In the genomic region with DNA sequence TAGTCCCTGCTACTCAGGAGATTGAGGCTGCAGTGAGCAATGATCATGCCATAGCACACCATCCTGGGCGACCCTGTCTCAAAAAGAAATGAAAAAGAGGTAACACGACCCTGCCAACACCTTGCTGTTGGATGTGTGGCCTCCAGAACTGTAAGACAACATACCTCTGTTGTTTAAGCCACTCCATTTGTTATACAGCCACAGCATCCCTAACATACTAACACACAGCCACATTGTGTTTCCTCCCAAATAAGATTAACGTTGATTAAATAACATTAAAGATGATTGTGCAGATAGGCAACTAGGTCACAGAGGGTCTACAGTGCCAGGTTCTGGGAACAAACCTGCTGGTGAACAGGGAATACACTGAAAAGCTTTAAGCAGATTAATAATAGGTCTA, we compare ENCODE assay signal across 19 cellular contexts.
DNase-seq lines count a peak whose midpoint lies in the region; ATAC-seq and TF ChIP-seq lines count a peak whose summit lies in the region.
"Had no signal": no experiment of that assay in that cellular context is flagged by ENCODE, and none has a peak within 500 bp of the region (broad histone marks: within the 10 kb centered on the region; RNA-seq: fewer than 3 reads in every experiment).

No MANE protein-coding gene starts in this region.

- CTCF ChIA-PET in SK-N-SH (lab: Yijun Ruan, JAX): interaction anchor here (0.7 to 1.3 kb wide), 4 partner anchors 15 to 86 kb away, joined by 3 to 5 read pairs (median 3); no protein-coding TSS in a partner anchor

- H3K9me3 Mint-ChIP-seq in IgD-negative memory B cell (no peaks in the 10 kb centered on the region), memory B cell (no peaks in the 10 kb centered on the region), HFFc6 (no peaks in the 10 kb centered on the region)
- H3K9me3 Mint-ChIP-seq in stimulated activated memory B cell treated with anti-CD40 and anti-IgM and Interleukin-4, amounts not matched to agents 10 μg/mL and 1 μg/mL and 100 μg/mL, for 72 hours: no peaks in the 10 kb centered on the region
- H3K9me3 Mint-ChIP-seq: H9 had no signal

- H3K9ac ChIP-seq in SK-N-SH: no peak overlapping the region

- H3K79me2 ChIP-seq in SK-N-SH (ENCODE audit: insufficient read depth): peaks cover 39% of the 10 kb centered on the region

- H3K4me1 Mint-ChIP-seq in IgD-negative memory B cell: peaks cover 47 to 69% (median 51%) of the 10 kb centered on the region in 3 donors
- peaks cover 53% of the 10 kb centered on the region for H3K4me1 Mint-ChIP-seq in memory B cell
- H3K4me1 Mint-ChIP-seq in stimulated activated memory B cell treated with anti-CD40 and anti-IgM and Interleukin-4, amounts not matched to agents 10 μg/mL and 1 μg/mL and 100 μg/mL, for 72 hours: peaks cover 67% of the 10 kb centered on the region
- H3K4me1 Mint-ChIP-seq in HFFc6 (ENCODE audit: low read depth): peaks cover 47% of the 10 kb centered on the region

- no peak overlapping the region for H2AFZ ChIP-seq in SK-N-SH (ENCODE audit: low read depth)

- peaks cover 26% of the 10 kb centered on the region for H4K20me1 ChIP-seq in SK-N-SH (ENCODE audit: insufficient read depth)

- H3K4me3 Mint-ChIP-seq in IgD-negative memory B cell (peak overlapping the region in 2 of 4 donors; percentile 1 to 29), memory B cell (no peak overlapping the region), HFFc6 (no peak overlapping the region)
- H3K4me3 Mint-ChIP-seq in stimulated activated memory B cell treated with anti-CD40 and anti-IgM and Interleukin-4, amounts not matched to agents 10 μg/mL and 1 μg/mL and 100 μg/mL, for 72 hours: no peak overlapping the region
- H3K4me3 Mint-ChIP-seq: H9 had no signal

- H3F3A ChIP-seq in SK-N-SH (replicated peaks; ENCODE audit: insufficient read depth): peaks cover 2% of the 10 kb centered on the region

- no peak overlapping the region for H3K4me2 ChIP-seq in SK-N-SH

- H3K4me3 ChIP-seq in SK-N-SH (ENCODE audit: low read depth in 2 of 2, low read length in 1 of 2): no peak overlapping the region
- H3K4me3 ChIP-seq: SK-N-MC had no signal

- no peaks in the 10 kb centered on the region for H3K36me3 Mint-ChIP-seq in IgD-negative memory B cell
- H3K36me3 Mint-ChIP-seq in memory B cell: peaks cover 7% of the 10 kb centered on the region
- H3K36me3 Mint-ChIP-seq in stimulated activated memory B cell treated with anti-CD40 and anti-IgM and Interleukin-4, amounts not matched to agents 10 μg/mL and 1 μg/mL and 100 μg/mL, for 72 hours: peaks cover 6% of the 10 kb centered on the region
- no peaks in the 10 kb centered on the region; the same call in 1 of the 2 replicates for H3K36me3 Mint-ChIP-seq in HFFc6 (ENCODE audit: low read depth)

- H3K9me2 ChIP-seq in SK-N-SH: no peaks in the 10 kb centered on the region

- no peak overlapping the region for H3K27ac ChIP-seq in SK-N-SH (ENCODE audit: low read depth in 2 of 2, low read length in 1 of 2)
- H3K27ac ChIP-seq: HL-60, SK-N-MC had no signal

- H3K4me1 ChIP-seq in SK-N-SH (ENCODE audit: control insufficient read depth in 1 of 2, insufficient read depth in 2 of 2, low read depth in 1 of 2, low read length in 1 of 2): peaks cover 6 to 22% of the 10 kb centered on the region in 2 experiments; a peak in 3 of 4 replicates

- POLR2A ChIA-PET in SK-N-SH (lab: Yijun Ruan, JAX): no interaction called here

- H3K27me3 Mint-ChIP-seq in IgD-negative memory B cell: no peaks in the 10 kb centered on the region
- H3K27me3 Mint-ChIP-seq in memory B cell: no peaks in the 10 kb centered on the region
- H3K27me3 Mint-ChIP-seq in stimulated activated memory B cell treated with anti-CD40 and anti-IgM and Interleukin-4, amounts not matched to agents 10 μg/mL and 1 μg/mL and 100 μg/mL, for 72 hours: no peaks in the 10 kb centered on the region
- H3K27me3 Mint-ChIP-seq in HFFc6 (ENCODE audit: insufficient read depth): no peaks in the 10 kb centered on the region; the same call in 1 of the 2 replicates

- intact Hi-C loops in posterior vena cava (cut with DNase I): no loop called here

- DNase-seq in SK-N-SH: peak; percentile 23
- no peak for DNase-seq in memory B cell (ENCODE audit: low spot score in 2 of 2)
- DNase-seq in T-helper 1 cell: no peak
- DNase-seq in HFFc6: no peak
- no peak for DNase-seq in posterior vena cava (ENCODE audit: low spot score)
- DNase-seq: ACHN; C1 segment of cervical spinal cord; H9; MM.1S; NCI-H1092; NCI-H146; NCI-H446 treated with DMSO at 0.1 percent for 48 hours; NCI-H69; NK-92 treated with Interleukin-12 subunit alpha and Interleukin-12 subunit beta, amount 100 ng/mL, for 24 hours; Right ventricle myocardium superior had no signal

- H3K27ac Mint-ChIP-seq in IgD-negative memory B cell (peak overlapping the region in 2 of 3 donors; percentile 6 to 68), memory B cell (peak overlapping the region; percentile 73), HFFc6 (no peak overlapping the region)
- peak overlapping the region; percentile 53 for H3K27ac Mint-ChIP-seq in stimulated activated memory B cell treated with anti-CD40 and anti-IgM and Interleukin-4, amounts not matched to agents 10 μg/mL and 1 μg/mL and 100 μg/mL, for 72 hours
- H3K27ac Mint-ChIP-seq: H9 had no signal

- 64% methylated on average over 3 of the region's 3 CpGs for WGBS in SK-N-SH (ENCODE audit: low lambda C conversion rate)

- H3K36me3 ChIP-seq in SK-N-SH (replicated peaks in 1 of 2; ENCODE audit: control insufficient read depth in 1 of 2, insufficient read depth in 2 of 2, low read length in 1 of 2): peaks cover 0 to 2% of the 10 kb centered on the region in 2 experiments

- ATAC-seq in memory B cell (ENCODE audit: low read depth): no peak
- ATAC-seq in stimulated activated memory B cell treated with anti-CD40 and anti-IgM and Interleukin-4, amounts not matched to agents 10 μg/mL and 1 μg/mL and 100 μg/mL, for 72 hours: no peak

- H3K9me3 ChIP-seq in SK-N-SH: no peaks in the 10 kb centered on the region

- TF ChIP-seq EP300 in SK-N-SH (IDR thresholded peaks at IDR 0.05; ENCODE audit: borderline replicate concordance in 1 of 2, low read depth in 1 of 2, low read length in 1 of 2): no peak; a peak in 1 of 4 replicates

- no peak for TF ChIP-seq CTCF in SK-N-SH (IDR thresholded peaks at IDR 0.05)
- TF ChIP-seq CTCF in HFFc6 (IDR thresholded peaks at IDR 0.05): no peak

- no peaks in the 10 kb centered on the region for H3K27me3 ChIP-seq in SK-N-SH (ENCODE audit: insufficient read depth)

- no peak for TF ChIP-seq RAD21 in SK-N-SH (IDR thresholded peaks at IDR 0.05; ENCODE audit: low read length)

TF ChIP-seq in SK-N-SH, 30 proteins besides CTCF, POLR2A, EP300 and RAD21:
- TF ChIP-seq TEAD4 (IDR thresholded peaks at IDR 0.05; ENCODE audit: borderline replicate concordance, insufficient read depth) (no peak), RCOR1 (IDR thresholded peaks at IDR 0.05; ENCODE audit: low read length) (peak; percentile 47; the same call in 1 of the 2 replicates)
